In genomic region chr6:33317668-33318425, GRCh38 we compare ENCODE assay signal across 1 cellular context.
TF ChIP-seq lines count a peak whose summit lies in the region.

Gene ZBTB22 (minus strand): TSS chr6:33317744. CDS start chr6:33316916, 828 bp downstream.

TF ChIP-seq in K562, 482 proteins besides CTCF, POLR2A, EP300 and RAD21 (continued from another document and continues in another):
- no peak for TF ChIP-seq ZNF398 (CRISPR knock-in tag; IDR thresholded peaks at IDR 0.05)
- peak; percentile 72 for TF ChIP-seq MIER1 (IDR thresholded peaks at IDR 0.05; ENCODE audit: low read depth)
- TF ChIP-seq ZNF274 (IDR thresholded peaks at IDR 0.05; ENCODE audit: borderline replicate concordance, low read depth, low read length) = no peak
- TF ChIP-seq ATF7 (IDR thresholded peaks at IDR 0.05) = peak; percentile 83
- TF ChIP-seq DEAF1 (CRISPR knock-in tag; IDR thresholded peaks at IDR 0.05) = no peak
- no peak for TF ChIP-seq TAF7 (tag; IDR thresholded peaks at IDR 0.05)
- TF ChIP-seq IRF2 (CRISPR knock-in tag; IDR thresholded peaks at IDR 0.05) = no peak
- peak; percentile 77 for TF ChIP-seq SUPT5H (IDR thresholded peaks at IDR 0.05)
- TF ChIP-seq NEUROD1 (IDR thresholded peaks at IDR 0.05; ENCODE audit: borderline replicate concordance, low read depth, low read length, partially characterized antibody) = peak; percentile 81
- peak; percentile 88 for TF ChIP-seq DPF2 (IDR thresholded peaks at IDR 0.05)
- TF ChIP-seq TCF3 (CRISPR knock-in tag; IDR thresholded peaks at IDR 0.05) = peak; percentile 13; the same call in 1 of the 2 replicates
- peak; percentile 58 for TF ChIP-seq ZBTB40 (IDR thresholded peaks at IDR 0.05)
- TF ChIP-seq ZBTB40 (CRISPR knock-in tag; IDR thresholded peaks at IDR 0.05) = no peak
- no peak for TF ChIP-seq HDAC3 (IDR thresholded peaks at IDR 0.05; ENCODE audit: borderline replicate concordance, partially characterized antibody)
- TF ChIP-seq ZFP91 (CRISPR knock-in tag; IDR thresholded peaks at IDR 0.05) = peak; percentile 94
- TF ChIP-seq CCNT2 (IDR thresholded peaks at IDR 0.05; ENCODE audit: borderline replicate concordance, extremely low read depth, insufficient read length, low read depth, low read length) = peak; percentile 64
- TF ChIP-seq ZNF121 (CRISPR knock-in tag; conservative IDR thresholded peaks at IDR 0.05) = peak; percentile 59; the same call in 1 of the 2 replicates
- TF ChIP-seq EGR1 (conservative IDR thresholded peaks at IDR 0.05) = peak; percentile 89
- TF ChIP-seq SNRNP70 (optimal IDR thresholded peaks at IDR 0.05; ENCODE audit: low read depth, low read length) = no peak
- TF ChIP-seq CREM (IDR thresholded peaks at IDR 0.05; ENCODE audit: low read depth) = peak; percentile 35; the same call in 1 of the 2 replicates
- TF ChIP-seq TOE1 (IDR thresholded peaks at IDR 0.05; ENCODE audit: borderline replicate concordance) = peak; percentile 95
- no peak for TF ChIP-seq TOE1 (CRISPR knock-in tag; IDR thresholded peaks at IDR 0.05; ENCODE audit: borderline replicate concordance, low read depth)
- TF ChIP-seq MYNN (IDR thresholded peaks at IDR 0.05) = no peak
- no peak for TF ChIP-seq MYNN (CRISPR knock-in tag; IDR thresholded peaks at IDR 0.05)
- TF ChIP-seq CXXC5 (CRISPR knock-in tag; IDR thresholded peaks at IDR 0.05) = peak; percentile 54
- TF ChIP-seq MXD1 (CRISPR knock-in tag; IDR thresholded peaks at IDR 0.05; ENCODE audit: borderline replicate concordance, poor library complexity, severe bottlenecking) = no peak
- TF ChIP-seq CREB3L1 (IDR thresholded peaks at IDR 0.05; ENCODE audit: borderline replicate concordance, low read depth) = peak; percentile 17; the same call in 1 of the 2 replicates
- no peak for TF ChIP-seq SETDB1 (IDR thresholded peaks at IDR 0.05; ENCODE audit: low read length)
- TF ChIP-seq BRD9 (IDR thresholded peaks at IDR 0.05; ENCODE audit: low read depth, partially characterized antibody) = peak; percentile 69
- peak; percentile 86; the same call in 1 of the 2 replicates for TF ChIP-seq ZBTB7A (IDR thresholded peaks at IDR 0.05; ENCODE audit: borderline replicate concordance, control insufficient read depth, low read depth, low read length)
- TF ChIP-seq REST (CRISPR knock-in tag; IDR thresholded peaks at IDR 0.05; ENCODE audit: low read depth) = peak; percentile 61; the same call in 1 of the 2 replicates
- TF ChIP-seq HCFC1 (IDR thresholded peaks at IDR 0.05; ENCODE audit: low read depth, low read length) = peak; percentile 57
- TF ChIP-seq POLR2AphosphoS2 (IDR thresholded peaks at IDR 0.05; ENCODE audit: low read length) = peak; percentile 95
- TF ChIP-seq CEBPG (CRISPR knock-in tag; IDR thresholded peaks at IDR 0.05) = no peak
- no peak for TF ChIP-seq CEBPG (tag; conservative IDR thresholded peaks at IDR 0.05 in 1 of 2, IDR thresholded peaks at IDR 0.05 in 1 of 2)
- TF ChIP-seq ZFX (CRISPR knock-in tag; IDR thresholded peaks at IDR 0.05) = peak; percentile 32
- peak; percentile 46 for TF ChIP-seq KDM5B (IDR thresholded peaks at IDR 0.05; ENCODE audit: insufficient replicate concordance, low read depth, low read length)
- TF ChIP-seq BCL6 (CRISPR knock-in tag; IDR thresholded peaks at IDR 0.05) = no peak
- TF ChIP-seq GABPA (tag; conservative IDR thresholded peaks at IDR 0.05; ENCODE audit: low read depth) = peak; percentile 38; the same call in 1 of the 2 replicates
- no peak for TF ChIP-seq ZNF277 (CRISPR knock-in tag; IDR thresholded peaks at IDR 0.05; ENCODE audit: borderline replicate concordance)
- TF ChIP-seq ZC3H8 (IDR thresholded peaks at IDR 0.05) = no peak
